7 cellular contexts compared by ENCODE assay signal in the genomic region with DNA sequence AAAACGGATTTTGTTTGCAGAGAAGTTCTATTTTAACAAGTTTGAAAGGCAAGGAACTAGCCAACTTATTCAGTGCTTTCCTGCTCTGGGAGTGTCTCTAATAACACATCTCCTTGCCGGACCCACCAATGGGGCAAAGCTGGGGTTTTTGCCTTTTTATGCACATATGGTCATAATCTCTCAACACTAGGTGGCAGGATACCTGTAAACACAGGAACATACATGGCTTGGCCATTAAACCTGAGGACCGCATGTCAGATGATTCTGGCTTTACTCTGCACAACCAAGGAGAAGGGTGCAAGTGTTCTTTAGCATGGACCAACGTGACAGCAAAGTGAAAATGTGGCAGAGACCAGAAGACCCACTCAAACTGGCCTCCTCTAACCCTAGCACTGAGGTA. TPM values are rescaled to one million over a fixed set of nuclear protein-coding genes. Genes with fewer than 3 reads are reported as not detected.
A peak's percentile ranks its signal among the peaks of the same experiment; 100 is the strongest.
DNase-seq lines count a peak whose midpoint lies in the region; ATAC-seq and TF ChIP-seq lines count a peak whose summit lies in the region.

No MANE protein-coding gene starts in this region.

- TF ChIP-seq RAD21 in Ishikawa (IDR thresholded peaks at IDR 0.05; ENCODE audit: low read depth): peak; percentile 53

- H3K4me3 ChIP-seq in SU-DHL-6 (ENCODE audit: insufficient read depth, low read length, poor library complexity, severe bottlenecking) (no peak overlapping the region), stomach (no peak overlapping the region)

- no peak for TF ChIP-seq POLR2A in stomach (IDR thresholded peaks at IDR 0.05)

- H3K9me2 ChIP-seq in SU-DHL-6 (replicated peaks; ENCODE audit: insufficient read depth, low read length): no peaks in the 10 kb centered on the region

- H3K9me3 ChIP-seq in SU-DHL-6 (ENCODE audit: insufficient read depth, low read length) (no peaks in the 10 kb centered on the region), stomach (no peaks in the 10 kb centered on the region)

- H3F3A ChIP-seq in SU-DHL-6 (ENCODE audit: insufficient read depth): no peaks in the 10 kb centered on the region

- intact Hi-C loops in stomach (cut with DNase I; ENCODE audit: low total_unique reads): no loop called here
- intact Hi-C loops in Right ventricle myocardium superior (cut with DNase I): no loop called here

- no peak overlapping the region for H2AFZ ChIP-seq in SU-DHL-6 (ENCODE audit: low read depth, low read length, severe bottlenecking)

- H3K36me3 ChIP-seq in SU-DHL-6 (ENCODE audit: low read length) (no peaks in the 10 kb centered on the region), stomach (peaks cover 39 to 74% (median 68%) of the 10 kb centered on the region in 4 donors)

- TF ChIP-seq CTCF in SU-DHL-6 (IDR thresholded peaks at IDR 0.05; ENCODE audit: insufficient read depth, low read length, poor library complexity, severe bottlenecking): peak; percentile 59
- TF ChIP-seq CTCF in stomach (IDR thresholded peaks at IDR 0.05): peak in 3 of 7 experiments; percentile 21 to 55 (median 40)

- peaks cover 10 to 27% (median 18%) of the 10 kb centered on the region in 4 donors for H3K4me1 ChIP-seq in stomach

- ATAC-seq in Right ventricle myocardium superior (ENCODE audit: poor library complexity): no peak

- H3K9ac ChIP-seq in SU-DHL-6 (ENCODE audit: low read length): no peak overlapping the region

- TF ChIP-seq EP300 in Ishikawa (IDR thresholded peaks at IDR 0.05; ENCODE audit: borderline replicate concordance): no peak
- no peak for TF ChIP-seq EP300 in stomach (IDR thresholded peaks at IDR 0.05)

- H3K27ac ChIP-seq in SU-DHL-6 (ENCODE audit: low read depth, low read length): no peak overlapping the region
- H3K27ac ChIP-seq in stomach: no peak overlapping the region

- no peaks in the 10 kb centered on the region for H3K27me3 ChIP-seq in SU-DHL-6 (ENCODE audit: low read length)
- H3K27me3 ChIP-seq in stomach: no peaks in the 10 kb centered on the region

- 64 to 75% (median 75%) methylated on average over 4 of the region's 4 CpGs for WGBS in stomach, 5 donors

- H3K4me2 ChIP-seq in SU-DHL-6 (ENCODE audit: low read depth, low read length, poor library complexity, severe bottlenecking): no peak overlapping the region

- no peaks in the 10 kb centered on the region for H3K79me2 ChIP-seq in SU-DHL-6 (ENCODE audit: insufficient read depth, low read length)

- no peaks in the 10 kb centered on the region for H4K20me1 ChIP-seq in SU-DHL-6 (ENCODE audit: low read depth, low read length)

- DNase-seq in EH (ENCODE audit: low read depth) (peak; percentile 41), kidney glomerular epithelial cell (lab: John Stamatoyannopoulos, UW) (peak; percentile 11), stomach (no peak), Right ventricle myocardium superior (no peak), Ammon's horn (ENCODE audit: low spot score) (no peak)

TF ChIP-seq in Ishikawa, 13 proteins besides CTCF, POLR2A, EP300 and RAD21:
- TF ChIP-seq TAF1 (IDR thresholded peaks at IDR 0.05; ENCODE audit: low read depth) (no peak), CEBPB (IDR thresholded peaks at IDR 0.05) (no peak), TEAD4 (IDR thresholded peaks at IDR 0.05) (no peak), ZBTB7A (IDR thresholded peaks at IDR 0.05; ENCODE audit: low read depth) (no peak), TCF12 (IDR thresholded peaks at IDR 0.05; ENCODE audit: low read depth) (no peak), FOXM1 (IDR thresholded peaks at IDR 0.05; ENCODE audit: borderline replicate concordance, low read depth) (no peak), NFIC (IDR thresholded peaks at IDR 0.05) (no peak), CREB1 (IDR thresholded peaks at IDR 0.05; ENCODE audit: low read depth) (no peak), YY1 (IDR thresholded peaks at IDR 0.05; ENCODE audit: low read depth) (no peak)
- TF ChIP-seq, protein P1, sequence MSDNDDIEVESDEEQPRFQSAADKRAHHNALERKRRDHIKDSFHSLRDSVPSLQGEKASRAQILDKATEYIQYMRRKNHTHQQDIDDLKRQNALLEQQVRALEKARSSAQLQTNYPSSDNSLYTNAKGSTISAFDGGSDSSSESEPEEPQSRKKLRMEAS (IDR thresholded peaks at IDR 0.05): no peak
- TF ChIP-seq, protein P2, sequence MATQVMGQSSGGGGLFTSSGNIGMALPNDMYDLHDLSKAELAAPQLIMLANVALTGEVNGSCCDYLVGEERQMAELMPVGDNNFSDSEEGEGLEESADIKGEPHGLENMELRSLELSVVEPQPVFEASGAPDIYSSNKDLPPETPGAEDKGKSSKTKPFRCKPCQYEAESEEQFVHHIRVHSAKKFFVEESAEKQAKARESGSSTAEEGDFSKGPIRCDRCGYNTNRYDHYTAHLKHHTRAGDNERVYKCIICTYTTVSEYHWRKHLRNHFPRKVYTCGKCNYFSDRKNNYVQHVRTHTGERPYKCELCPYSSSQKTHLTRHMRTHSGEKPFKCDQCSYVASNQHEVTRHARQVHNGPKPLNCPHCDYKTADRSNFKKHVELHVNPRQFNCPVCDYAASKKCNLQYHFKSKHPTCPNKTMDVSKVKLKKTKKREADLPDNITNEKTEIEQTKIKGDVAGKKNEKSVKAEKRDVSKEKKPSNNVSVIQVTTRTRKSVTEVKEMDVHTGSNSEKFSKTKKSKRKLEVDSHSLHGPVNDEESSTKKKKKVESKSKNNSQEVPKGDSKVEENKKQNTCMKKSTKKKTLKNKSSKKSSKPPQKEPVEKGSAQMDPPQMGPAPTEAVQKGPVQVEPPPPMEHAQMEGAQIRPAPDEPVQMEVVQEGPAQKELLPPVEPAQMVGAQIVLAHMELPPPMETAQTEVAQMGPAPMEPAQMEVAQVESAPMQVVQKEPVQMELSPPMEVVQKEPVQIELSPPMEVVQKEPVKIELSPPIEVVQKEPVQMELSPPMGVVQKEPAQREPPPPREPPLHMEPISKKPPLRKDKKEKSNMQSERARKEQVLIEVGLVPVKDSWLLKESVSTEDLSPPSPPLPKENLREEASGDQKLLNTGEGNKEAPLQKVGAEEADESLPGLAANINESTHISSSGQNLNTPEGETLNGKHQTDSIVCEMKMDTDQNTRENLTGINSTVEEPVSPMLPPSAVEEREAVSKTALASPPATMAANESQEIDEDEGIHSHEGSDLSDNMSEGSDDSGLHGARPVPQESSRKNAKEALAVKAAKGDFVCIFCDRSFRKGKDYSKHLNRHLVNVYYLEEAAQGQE (IDR thresholded peaks at IDR 0.05; ENCODE audit: low read depth): no peak
- TF ChIP-seq, protein P3, sequence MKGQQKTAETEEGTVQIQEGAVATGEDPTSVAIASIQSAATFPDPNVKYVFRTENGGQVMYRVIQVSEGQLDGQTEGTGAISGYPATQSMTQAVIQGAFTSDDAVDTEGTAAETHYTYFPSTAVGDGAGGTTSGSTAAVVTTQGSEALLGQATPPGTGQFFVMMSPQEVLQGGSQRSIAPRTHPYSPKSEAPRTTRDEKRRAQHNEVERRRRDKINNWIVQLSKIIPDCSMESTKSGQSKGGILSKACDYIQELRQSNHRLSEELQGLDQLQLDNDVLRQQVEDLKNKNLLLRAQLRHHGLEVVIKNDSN (IDR thresholded peaks at IDR 0.05): no peak

RNA-seq across cellular contexts. Expression of a gene that starts 4.9 kb away (rescaled TPM):
- total RNA-seq in stomach: 10 to 100 TPM; 21.7 to 51.8 (median 47.8) TPM
- polyA plus RNA-seq in stomach: 10 to 100 TPM; 22.0 to 53.8 (median 48.1) TPM
- 20.7 TPM for total RNA-seq in Right ventricle myocardium superior

RNA-seq across cellular contexts. Expression of a gene that starts 22.4 kb away (rescaled TPM):
- total RNA-seq in stomach (under 1 TPM in 1 of 5 donors, not detected in 4; 0.18 TPM), Right ventricle myocardium superior (not detected)
- polyA plus RNA-seq in stomach: under 1 TPM in 2 of 3 donors, not detected in 1; 0.10 to 0.19 TPM

RNA-seq across cellular contexts. Expression of a gene that starts 37.2 kb away (rescaled TPM):
- total RNA-seq in stomach: under 1 TPM in 2 of 5 donors, not detected in 3; under 0.01 to 0.18 TPM
- polyA plus RNA-seq in stomach: not detected
- not detected for total RNA-seq in Right ventricle myocardium superior

RNA-seq across cellular contexts. Expression of a gene that starts 41.2 kb away (rescaled TPM):
- under 1 TPM in 2 of 5 donors, not detected in 3; under 0.01 to 0.55 TPM for total RNA-seq in stomach
- under 1 TPM; under 0.01 to 0.15 (median 0.05) TPM for polyA plus RNA-seq in stomach
- total RNA-seq in Right ventricle myocardium superior: not detected

Comparison
In these comparisons a context has a peak if more than half of its experiments do, and no peak if none do; other contexts are left out.
1. DNase-seq: peak in EH (single experiment) and kidney glomerular epithelial cell (single experiment); none in stomach (single experiment), Right ventricle myocardium superior (single experiment) and Ammon's horn (single experiment).